In genomic region chr3:149620291-149621020, GRCh38 we compare ENCODE assay signal across 10 cellular contexts. TPM values are rescaled to one million over a fixed set of nuclear protein-coding genes. Genes with fewer than 3 reads are reported as not detected.
DNase-seq lines count a peak whose midpoint lies in the region; ATAC-seq, FAIRE-seq and TF ChIP-seq lines count a peak whose summit lies in the region.
"Had no signal": no experiment of that assay in that cellular context is flagged by ENCODE, and none has a peak within 500 bp of the region (broad histone marks: within the 10 kb centered on the region; RNA-seq: fewer than 3 reads in every experiment).

No MANE protein-coding gene starts in this region.

- H3K9me3 ChIP-seq in HUES48 (ENCODE audit: control insufficient read depth, insufficient read depth, low read length) (no peaks in the 10 kb centered on the region), HepG2 (ENCODE audit: low read length) (no peaks in the 10 kb centered on the region)
- H3K9me3 ChIP-seq: right lobe of liver had no signal

- WGBS in HepG2 (ENCODE audit: low lambda C conversion rate) = 100% methylated on average over 1 of the region's 1 CpG

- H3K27ac ChIP-seq in HUES48 (ENCODE audit: low read depth, low read length) (peak overlapping the region; percentile 63), HepG2 (ENCODE audit: extremely low read length, insufficient read depth, low read length) (no peak overlapping the region)
- H3K27ac ChIP-seq: right lobe of liver had no signal

- intact Hi-C loops in HepG2 (cut with micrococcal nuclease; ENCODE audit: unreplicated experiment) = no loop called here

- no peak for TF ChIP-seq CTCF in fibroblast of mammary gland (conservative IDR thresholded peaks at IDR 0.05; ENCODE audit: control insufficient read depth, insufficient read depth, low read depth, low read length)
- TF ChIP-seq CTCF in HepG2 (CRISPR knock-in tag; IDR thresholded peaks at IDR 0.05) = no peak

- H3K9ac ChIP-seq in HUES48 (ENCODE audit: low read depth, low read length) (no peak overlapping the region), HepG2 (ENCODE audit: insufficient read depth, low read depth, low read length) (no peak overlapping the region)

- CTCF ChIA-PET in HepG2 (lab: Yijun Ruan, JAX; ENCODE audit: low intra/inter-chr PET ratio, low total read pairs) = no interaction called here

- BruUV-seq in HepG2 (replicated peaks; lab: Mats Ljungman, UMichigan) = no TSS peak

- H3K27me3 ChIP-seq in HUES48 (ENCODE audit: control insufficient read depth, insufficient read depth, low read length) (no peaks in the 10 kb centered on the region), HepG2 (ENCODE audit: control insufficient read depth in 1 of 2, insufficient read depth in 2 of 2, low read length in 2 of 2) (no peaks in the 10 kb centered on the region)
- H3K27me3 ChIP-seq: right lobe of liver had no signal

- no peak for FAIRE-seq in HepG2 (lab: Jason Lieb, UNC)

- peaks cover 29% of the 10 kb centered on the region for H4K20me1 ChIP-seq in HepG2 (ENCODE audit: insufficient read depth, low read length)

- DNase-seq in AG08396 (ENCODE audit: low spot score) = peak; percentile 41
- DNase-seq in fibroblast of mammary gland (ENCODE audit: low read depth) = peak; percentile 69
- no peak for DNase-seq in superior temporal gyrus (ENCODE audit: extremely low spot score)
- no peak for DNase-seq in HepG2 (ENCODE audit: low spot score)
- DNase-seq in SW480 (ENCODE audit: low spot score) = no peak
- no peak for DNase-seq in NCI-H2029 (lab: John Stamatoyannopoulos, UW)
- DNase-seq: hippocampal formation, right lobe of liver had no signal

- H3K79me2 ChIP-seq in HepG2 (ENCODE audit: insufficient read depth, low read length) = peaks cover 92% of the 10 kb centered on the region

- POLR2A ChIA-PET in HepG2 (lab: Yijun Ruan, JAX) = no interaction called here

- in situ Hi-C loops in HepG2 (cut with HindIII; ENCODE audit: extremely low pct_ligation_motif_present, low pct_unique_long_range_greater_than_20kb) = no loop called here

- ATAC-seq in GM19395 (IDR thresholded peaks at IDR 0.05; ENCODE audit: unreplicated experiment) (peak; percentile 71), HepG2 (no peak)

- TF ChIP-seq POLR2A in HepG2 (IDR thresholded peaks at IDR 0.05; ENCODE audit: insufficient read depth in 1 of 2, low read depth in 2 of 2, low read length in 2 of 2) = no peak

- no peak for TF ChIP-seq EP300 in HepG2 (IDR thresholded peaks at IDR 0.05; ENCODE audit: low read depth in 2 of 2, low read length in 2 of 2)
- TF ChIP-seq EP300 in HepG2 (CRISPR knock-in tag; IDR thresholded peaks at IDR 0.05; ENCODE audit: borderline replicate concordance) = no peak

- H3K36me3 ChIP-seq in HUES48 (ENCODE audit: control insufficient read depth, insufficient read depth, low read length) (no peaks in the 10 kb centered on the region), HepG2 (replicated peaks in 1 of 2; ENCODE audit: control insufficient read depth in 1 of 2, insufficient read depth in 2 of 2, low read length in 2 of 2) (peaks cover 10 to 26% of the 10 kb centered on the region in 2 experiments)
- H3K36me3 ChIP-seq: right lobe of liver had no signal

- H3K4me3 ChIP-seq in HUES48 (ENCODE audit: low read depth, low read length) (no peak overlapping the region), fibroblast of mammary gland (ENCODE audit: control insufficient read depth, low read depth, low read length) (no peak overlapping the region), HepG2 (replicated peaks in 1 of 3; ENCODE audit: insufficient read depth in 1 of 3, low read depth in 2 of 3, low read length in 3 of 3) (no peak overlapping the region)
- H3K4me3 ChIP-seq: right lobe of liver had no signal

- H2AFZ ChIP-seq in HepG2 (ENCODE audit: low read length) = no peak overlapping the region

- no peak for TF ChIP-seq RAD21 in HepG2 (CRISPR knock-in tag; IDR thresholded peaks at IDR 0.05)

- H3K4me2 ChIP-seq in HepG2 (ENCODE audit: low read depth, low read length) = no peak overlapping the region

- peaks cover 39% of the 10 kb centered on the region for H3K4me1 ChIP-seq in HUES48 (ENCODE audit: control insufficient read depth, insufficient read depth, low read length)
- H3K4me1 ChIP-seq in HepG2 (ENCODE audit: insufficient read depth, low read length) = peaks cover 68% of the 10 kb centered on the region

TF ChIP-seq in HepG2, 621 proteins besides CTCF, POLR2A, EP300 and RAD21:
- no peak for TF ChIP-seq KLF11 (CRISPR knock-in tag; IDR thresholded peaks at IDR 0.05)
- TF ChIP-seq KLF9 (CRISPR knock-in tag; IDR thresholded peaks at IDR 0.05; ENCODE audit: low read depth) = no peak
- TF ChIP-seq PLRG1 (conservative IDR thresholded peaks at IDR 0.05) = no peak
- no peak for TF ChIP-seq ZNF350 (CRISPR knock-in tag; IDR thresholded peaks at IDR 0.05; ENCODE audit: borderline replicate concordance, low read depth)
- no peak for TF ChIP-seq KDM5A (IDR thresholded peaks at IDR 0.05; ENCODE audit: borderline replicate concordance, low read length)
- no peak for TF ChIP-seq RARG (CRISPR knock-in tag; IDR thresholded peaks at IDR 0.05; ENCODE audit: low read depth)
- no peak for TF ChIP-seq ZNF329 (CRISPR knock-in tag; IDR thresholded peaks at IDR 0.05; ENCODE audit: low read depth)
- TF ChIP-seq CREB3 (CRISPR knock-in tag; IDR thresholded peaks at IDR 0.05) = no peak
- no peak for TF ChIP-seq ZNF563 (CRISPR knock-in tag; IDR thresholded peaks at IDR 0.05)
- no peak for TF ChIP-seq ZNF281 (CRISPR knock-in tag; IDR thresholded peaks at IDR 0.05; ENCODE audit: borderline replicate concordance)
- TF ChIP-seq POLR2AphosphoS5 (IDR thresholded peaks at IDR 0.05; ENCODE audit: low read depth, low read length) = no peak
TF ChIP-seq in HepG2: peak in this region for 0.

RNA-seq across cellular contexts. Expression of gene WWTR1, which starts 37.4 kb away (rescaled TPM):
- 19.7 and 27.0 TPM in 2 replicates for total RNA-seq in HepG2 (2016; rRNA removed; fragmentation: Illumina TruSeq; extraction: Trizol)
- total RNA-seq in HepG2 (2016; cell fraction: cytosol; rRNA removed; fragmentation: Illumina TruSeq; extraction: Trizol; ENCODE audit: low read depth) = 3.0 and 4.5 TPM in 2 replicates
- total RNA-seq in HepG2 (2016; cell fraction: insoluble cytoplasmic fraction; rRNA removed; fragmentation: Illumina TruSeq; extraction: Trizol) = 18.2 and 25.1 TPM in 2 replicates
- total RNA-seq in HepG2 (2016; cell fraction: membrane; rRNA removed; fragmentation: Illumina TruSeq; extraction: Trizol) = 11.0 and 11.7 TPM in 2 replicates
- 22.2 and 23.3 TPM in 2 replicates for total RNA-seq in HepG2 (2016; cell fraction: nucleus; rRNA removed; fragmentation: Illumina TruSeq; extraction: Trizol)
- 105 and 139 TPM in 2 replicates for polyA plus RNA-seq in HepG2 (2011; rRNA removed)
- 87.9 and 94.0 TPM in 2 replicates for polyA plus RNA-seq in HepG2 (2011; cell fraction: cytosol; rRNA removed)
- 104 and 133 TPM in 2 replicates for polyA plus RNA-seq in HepG2 (2011; cell fraction: nucleus; rRNA removed)
- 75.0 and 83.3 TPM in 2 replicates for polyA plus RNA-seq in HepG2 (2012)
- 5.5 and 5.7 TPM in 2 replicates for polyA plus RNA-seq in HepG2 (2016; cell fraction: cytosol; fragmentation: Illumina TruSeq; extraction: Trizol; ENCODE audit: low read depth)
- polyA plus RNA-seq in HepG2 (2016; cell fraction: insoluble cytoplasmic fraction; fragmentation: Illumina TruSeq; extraction: Trizol; ENCODE audit: low read depth) = 54.5 and 55.7 TPM in 2 replicates
- 11.1 and 12.3 TPM in 2 replicates for polyA plus RNA-seq in HepG2 (2016; cell fraction: membrane; fragmentation: Illumina TruSeq; extraction: Trizol; ENCODE audit: low read depth)
- 38.7 and 40.5 TPM in 2 replicates for polyA plus RNA-seq in HepG2 (2016; cell fraction: nucleus; fragmentation: Illumina TruSeq; extraction: Trizol; ENCODE audit: insufficient read depth, low read depth)
- 71.2 and 129 TPM in 2 replicates for polyA minus RNA-seq in HepG2 (2011; rRNA and poly(A)+ RNA removed; ENCODE audit: low replicate concordance)
- polyA minus RNA-seq in HepG2 (2011; cell fraction: cytosol; rRNA and poly(A)+ RNA removed) = 90.2 and 115 TPM in 2 replicates
- 131 and 167 TPM in 2 replicates for polyA minus RNA-seq in HepG2 (2011; cell fraction: nucleus; rRNA and poly(A)+ RNA removed)

Comparison
In these comparisons a context has a peak if more than half of its experiments do, and no peak if none do; other contexts are left out.
1. DNase-seq: peak in AG08396 (single experiment) and fibroblast of mammary gland (single experiment); none in superior temporal gyrus (single experiment), HepG2 (single experiment), SW480 (single experiment) and NCI-H2029 (single experiment).